ENCODE assay signal across 8 cellular contexts in the genomic region with DNA sequence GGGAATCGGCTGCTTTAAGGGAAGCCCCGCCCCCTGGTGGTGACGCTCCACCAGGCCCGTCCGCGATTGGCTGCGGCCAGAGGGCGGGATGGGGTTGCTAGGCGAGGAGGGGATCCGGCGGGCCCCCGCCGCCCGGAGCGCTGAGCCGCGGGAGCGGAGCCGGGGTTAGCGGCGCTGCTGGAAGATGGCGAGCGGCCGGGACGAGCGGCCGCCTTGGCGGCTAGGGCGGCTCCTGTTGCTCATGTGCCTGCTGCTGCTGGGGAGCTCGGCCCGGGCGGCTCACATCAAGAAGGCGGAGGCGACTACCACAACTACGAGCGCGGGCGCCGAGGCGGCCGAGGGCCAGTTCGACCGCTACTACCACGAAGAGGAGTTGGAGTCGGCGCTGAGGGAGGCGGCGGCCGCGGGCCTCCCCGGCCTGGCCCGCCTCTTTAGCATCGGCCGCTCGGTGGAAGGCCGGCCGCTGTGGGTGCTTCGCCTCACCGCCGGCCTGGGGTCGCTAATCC. TPM values are rescaled to one million over a fixed set of nuclear protein-coding genes. Genes with fewer than 3 reads are reported as not detected.
A peak's percentile ranks its signal among the peaks of the same experiment; 100 is the strongest.
DNase-seq lines count a peak whose midpoint lies in the region; ATAC-seq and TF ChIP-seq lines count a peak whose summit lies in the region.

CPD (plus strand) TSS at position 131 of the 506 bp plus-strand sequence; CDS start at position 185, 54 bp downstream.

- peak in 1 of 2 donors; percentile 91 for TF ChIP-seq EP300 in tibial nerve (IDR thresholded peaks at IDR 0.05)

- H3K14ac ChIP-seq in trophoblast cell (ENCODE audit: low read length): peak within 1 kb of the TSS; percentile 52

- TF ChIP-seq CTCF in GM12865 (IDR thresholded peaks at IDR 0.05; ENCODE audit: insufficient read depth, low read depth, low read length, missing control alignments): no peak
- peak in 4 of 5 experiments; percentile 15 to 51 (median 30) for TF ChIP-seq CTCF in tibial nerve (IDR thresholded peaks at IDR 0.05)

- peak within 1 kb of the TSS; percentile 39 for H4K91ac ChIP-seq in trophoblast cell (ENCODE audit: low read depth, low read length)

- peak; percentile 61 to 92 for TF ChIP-seq POLR2A in tibial nerve (IDR thresholded peaks at IDR 0.05)

- H3K36me3 ChIP-seq in adipocyte (ENCODE audit: control insufficient read depth, insufficient read depth, low read length, severe bottlenecking): no peaks in the 10 kb centered on the region
- no peaks in the 10 kb centered on the region for H3K36me3 ChIP-seq in trophoblast cell (ENCODE audit: control insufficient read depth in 1 of 2, insufficient read depth in 2 of 2, low read length in 2 of 2)
- no peaks in the 10 kb centered on the region for H3K36me3 ChIP-seq in tibial nerve

- peaks cover 7% of the 10 kb centered on the region for H3K79me1 ChIP-seq in trophoblast cell (ENCODE audit: low read length)

- peak within 1 kb of the TSS; percentile 23 for H3K4ac ChIP-seq in trophoblast cell (ENCODE audit: low read depth, low read length)

- peaks cover 51% of the 10 kb centered on the region for H3K4me1 ChIP-seq in adipocyte (ENCODE audit: control insufficient read depth, insufficient read depth, low read length)
- peaks cover 6 to 9% of the 10 kb centered on the region in 2 experiments for H3K4me1 ChIP-seq in trophoblast cell (ENCODE audit: control insufficient read depth in 1 of 2, insufficient read depth in 2 of 2, low read length in 2 of 2)
- H3K4me1 ChIP-seq in tibial nerve: peaks cover 0 to 65% (median 18%) of the 10 kb centered on the region in 4 donors

- no peak within 1 kb of the TSS for H3K23ac ChIP-seq in trophoblast cell (ENCODE audit: low read length)

- H3K4me2 ChIP-seq in trophoblast cell (ENCODE audit: low read length): peak within 1 kb of the TSS; percentile 92

- H3K9ac ChIP-seq in adipocyte (ENCODE audit: low read length) (peak within 1 kb of the TSS; percentile 87), trophoblast cell (ENCODE audit: low read length) (peak within 1 kb of the TSS; percentile 39)

- peak within 1 kb of the TSS; percentile 80 for H2AFZ ChIP-seq in trophoblast cell (ENCODE audit: insufficient read depth, low read length, poor library complexity)

- peak; percentile 96 for DNase-seq in GM12865 (ENCODE audit: low read depth)
- DNase-seq in NCI-H1436 treated with DMSO at 0.1 percent for 48 hours (lab: John Stamatoyannopoulos, UW): peak; percentile 85
- DNase-seq in T follicular helper cell (ENCODE audit: low read depth): peak; percentile 95
- peak; percentile 99 for DNase-seq in adipocyte (ENCODE audit: low read depth)
- peak; percentile 99 for DNase-seq in cardiac septum (ENCODE audit: low spot score)
- peak; percentile 93 to 98 for DNase-seq in trophoblast cell
- DNase-seq in tibial nerve (ENCODE audit: low spot score in 2 of 2): peak; percentile 98

- H2BK5ac ChIP-seq in trophoblast cell (ENCODE audit: low read depth, low read length, poor library complexity): no peak within 1 kb of the TSS

- H3K18ac ChIP-seq in trophoblast cell (ENCODE audit: low read length): peak within 1 kb of the TSS; percentile 48

- H3K9me3 ChIP-seq in adipocyte (ENCODE audit: control insufficient read depth, low read length) (no peaks in the 10 kb centered on the region), trophoblast cell (ENCODE audit: insufficient read depth, low read depth, low read length) (no peaks in the 10 kb centered on the region), tibial nerve (no peaks in the 10 kb centered on the region)

- H3K4me3 ChIP-seq in GM12865 (ENCODE audit: low read depth, low read length) (peak within 1 kb of the TSS; percentile 83), adipocyte (ENCODE audit: low read length) (peak within 1 kb of the TSS; percentile 90), trophoblast cell (ENCODE audit: low read depth, low read length) (peak within 1 kb of the TSS; percentile 91), tibial nerve (peak within 1 kb of the TSS; percentile 61 to 90 (median 72))

- ATAC-seq in HG02763 (IDR thresholded peaks at IDR 0.05; ENCODE audit: unreplicated experiment): peak; percentile 85

- H3K79me2 ChIP-seq in trophoblast cell (ENCODE audit: control insufficient read depth, insufficient read depth, low read length, poor library complexity): peaks cover 7% of the 10 kb centered on the region

- H2BK120ac ChIP-seq in trophoblast cell (ENCODE audit: insufficient read depth, low read length, poor library complexity): peak within 1 kb of the TSS; percentile 77

- no peak within 1 kb of the TSS for H2AK5ac ChIP-seq in trophoblast cell (ENCODE audit: low read length)

- H3K27ac ChIP-seq in trophoblast cell (ENCODE audit: low read depth, low read length): no peak within 1 kb of the TSS
- H3K27ac ChIP-seq in tibial nerve: peak within 1 kb of the TSS; percentile 45 to 92 (median 90)

- H3K27me3 ChIP-seq in adipocyte (replicated peaks; ENCODE audit: control insufficient read depth, insufficient read depth, low read length) (no peaks in the 10 kb centered on the region), trophoblast cell (ENCODE audit: insufficient read depth, low read length) (no peaks in the 10 kb centered on the region), tibial nerve (no peaks in the 10 kb centered on the region)

- no peak within 1 kb of the TSS for H2BK12ac ChIP-seq in trophoblast cell (ENCODE audit: low read length)

- H4K12ac ChIP-seq in trophoblast cell (ENCODE audit: low read depth, low read length): peak within 1 kb of the TSS; percentile 8

- WGBS in trophoblast cell (ENCODE audit: extremely low coverage, insufficient coverage, insufficient read length): no CpG with 5 or more reads among the region's 61 CpGs
- WGBS in tibial nerve, 2 donors: 1% methylated on average over 9 to 15 of the region's 61 CpGs

- intact Hi-C loops in cardiac septum (cut with DNase I): loop anchor here (2.0 to 5.0 kb wide), 3 partner anchors 38 to 98 kb away; partner anchors contain the start of genes BLMH and GOSR1

- peak within 1 kb of the TSS; percentile 66 for H4K8ac ChIP-seq in trophoblast cell (ENCODE audit: low read depth, low read length)

RNA-seq across cellular contexts. Expression of gene CPD, which starts in this region (rescaled TPM):
- total RNA-seq in cardiac septum (20.7 TPM), tibial nerve (100 to 1,000 TPM in 1 of 4 donors, 10 to 100 TPM in 3; 38.5 to 112 (median 60.3) TPM)
- 22.0 and 22.6 TPM in 2 replicates for polyA plus RNA-seq in trophoblast cell (2013)
